ENCODE assay signal across 9 cellular contexts in the genomic region with DNA sequence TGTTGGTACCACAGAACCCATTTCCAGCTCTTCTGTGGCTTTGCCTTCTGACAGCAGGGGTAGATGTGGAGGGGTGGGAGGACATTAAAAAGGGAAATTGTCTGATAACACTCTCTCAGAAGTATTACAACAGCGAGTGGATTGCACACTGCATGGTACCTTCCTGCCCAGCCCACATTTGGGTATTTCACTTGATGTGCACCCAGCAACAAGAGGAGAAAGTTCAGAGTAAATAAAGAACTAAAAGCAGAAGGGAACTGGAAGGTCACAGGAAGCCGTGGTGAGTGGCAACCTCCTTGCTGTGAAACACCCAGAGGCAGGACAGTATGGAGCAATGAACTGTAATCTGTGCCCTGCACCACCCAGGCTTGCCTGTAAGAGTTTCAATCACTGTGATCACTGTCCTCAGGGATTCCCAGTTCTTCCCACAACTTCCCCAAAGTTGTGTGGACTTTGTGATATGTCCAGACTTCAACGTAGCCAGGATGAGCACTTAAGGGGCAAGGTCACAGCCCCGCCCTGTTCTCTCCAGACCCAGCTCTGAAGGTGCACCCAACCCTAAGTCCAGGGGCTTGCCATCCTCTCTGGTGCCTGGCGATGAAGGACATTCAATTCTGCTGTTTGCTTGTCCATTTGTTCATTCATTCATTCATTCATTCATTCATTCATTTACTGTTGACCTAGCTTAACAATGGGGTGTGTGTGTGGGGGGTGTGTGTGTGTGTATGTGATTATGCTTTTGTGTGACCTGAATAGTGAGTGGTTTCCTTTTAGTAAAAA. TPM values are rescaled to one million over a fixed set of nuclear protein-coding genes. Genes with fewer than 3 reads are reported as not detected.
DNase-seq lines count a peak whose midpoint lies in the region; ATAC-seq, FAIRE-seq and TF ChIP-seq lines count a peak whose summit lies in the region.
"Had no signal": no experiment of that assay in that cellular context is flagged by ENCODE, and none has a peak within 500 bp of the region (broad histone marks: within the 10 kb centered on the region; RNA-seq: fewer than 3 reads in every experiment).

No MANE protein-coding gene starts in this region.

- ATAC-seq in HepG2 = peak; percentile 78

- H3K4me1 Mint-ChIP-seq in activated CD4-positive, alpha-beta memory T cell treated with anti-CD3 and anti-CD28 coated beads, Interleukin-2, amount 10 ng/mL, durations not matched to agents 7 days and 5 days = peaks cover 54% of the 10 kb centered on the region

- peak; percentile 32 for FAIRE-seq in HepG2 (lab: Jason Lieb, UNC)
- FAIRE-seq: G401.6 had no signal

- TF ChIP-seq EP300 in HepG2 (IDR thresholded peaks at IDR 0.05; ENCODE audit: low read depth in 2 of 2, low read length in 2 of 2) = no peak
- no peak for TF ChIP-seq EP300 in HepG2 (CRISPR knock-in tag; IDR thresholded peaks at IDR 0.05; ENCODE audit: borderline replicate concordance)

- H2AFZ ChIP-seq in HepG2 (ENCODE audit: low read length) = no peak overlapping the region

- in situ Hi-C loops in HepG2 (cut with HindIII; ENCODE audit: extremely low pct_ligation_motif_present, low pct_unique_long_range_greater_than_20kb) = loop anchor here (5.0 kb wide), 2 partner anchors 102 to 202 kb away; no protein-coding TSS in a partner anchor

- TF ChIP-seq CTCF in HepG2 (CRISPR knock-in tag; IDR thresholded peaks at IDR 0.05) = no peak

- no peak overlapping the region for H3K9ac ChIP-seq in HepG2 (ENCODE audit: insufficient read depth, low read depth, low read length)

- H3K4me2 ChIP-seq in HepG2 (ENCODE audit: low read depth, low read length) = no peak overlapping the region

- H4K20me1 ChIP-seq in HepG2 (ENCODE audit: insufficient read depth, low read length) = no peaks in the 10 kb centered on the region

- no peak overlapping the region; the same call in 1 of the 2 replicates for H3K4me3 ChIP-seq in Jurkat, Clone E6-1 (ENCODE audit: low read length)
- no peak overlapping the region for H3K4me3 ChIP-seq in HepG2 (replicated peaks in 1 of 3; ENCODE audit: insufficient read depth in 1 of 3, low read depth in 2 of 3, low read length in 3 of 3)

- peak overlapping the region; percentile 11 for H3K4me3 Mint-ChIP-seq in activated CD4-positive, alpha-beta memory T cell treated with anti-CD3 and anti-CD28 coated beads, Interleukin-2, amount 10 ng/mL, durations not matched to agents 7 days and 5 days

- H3K36me3 ChIP-seq in HepG2 (replicated peaks in 1 of 2; ENCODE audit: control insufficient read depth in 1 of 2, insufficient read depth in 2 of 2, low read length in 2 of 2) = no peaks in the 10 kb centered on the region

- no peaks in the 10 kb centered on the region for H3K27me3 Mint-ChIP-seq in activated CD4-positive, alpha-beta memory T cell treated with anti-CD3 and anti-CD28 coated beads, Interleukin-2, amount 10 ng/mL, durations not matched to agents 7 days and 5 days

- H3K9me3 Mint-ChIP-seq in activated CD4-positive, alpha-beta memory T cell treated with anti-CD3 and anti-CD28 coated beads, Interleukin-2, amount 10 ng/mL, durations not matched to agents 7 days and 5 days = peaks cover 5% of the 10 kb centered on the region

- DNase-seq in GF-D8 (lab: John Stamatoyannopoulos, UW) (peak; percentile 98), HepG2 (ENCODE audit: low spot score) (no peak), NCI-H1048 (lab: John Stamatoyannopoulos, UW) (no peak), NCI-H1105 (lab: John Stamatoyannopoulos, UW) (no peak), DMS53 (lab: John Stamatoyannopoulos, UW) (no peak), LoVo (ENCODE audit: low spot score) (no peak)
- peak; percentile 96 for DNase-seq in Jurkat, Clone E6-1 (ENCODE audit: low read depth, low spot score)
- DNase-seq in activated CD4-positive, alpha-beta memory T cell treated with anti-CD3 and anti-CD28 coated beads, Interleukin-2, amount 10 ng/mL, durations not matched to agents 7 days and 5 days = peak; percentile 75

- 20% methylated on average over 5 of the region's 5 CpGs for WGBS in HepG2 (ENCODE audit: low lambda C conversion rate)

- H3K9me3 ChIP-seq in HepG2 (ENCODE audit: low read length) = no peaks in the 10 kb centered on the region

- peaks cover 10% of the 10 kb centered on the region for H3K4me1 ChIP-seq in HepG2 (ENCODE audit: insufficient read depth, low read length)

- intact Hi-C loops in HepG2 (cut with micrococcal nuclease; ENCODE audit: unreplicated experiment) = no loop called here

- no peak for TF ChIP-seq POLR2A in HepG2 (IDR thresholded peaks at IDR 0.05; ENCODE audit: insufficient read depth in 1 of 2, low read depth in 2 of 2, low read length in 2 of 2)

- peak overlapping the region; percentile 67 for H3K27ac Mint-ChIP-seq in activated CD4-positive, alpha-beta memory T cell treated with anti-CD3 and anti-CD28 coated beads, Interleukin-2, amount 10 ng/mL, durations not matched to agents 7 days and 5 days

- peaks cover 0 to 2% of the 10 kb centered on the region in 2 experiments; a peak in 1 of 5 replicates for H3K27me3 ChIP-seq in HepG2 (ENCODE audit: control insufficient read depth in 1 of 2, insufficient read depth in 2 of 2, low read length in 2 of 2)

- CTCF ChIA-PET in activated CD4-positive, alpha-beta memory T cell treated with anti-CD3 and anti-CD28 coated beads, Interleukin-2, amount 10 ng/mL, durations not matched to agents 7 days and 5 days (lab: Charles Lee) = interaction anchor here (0.8 to 4.9 kb wide), 5 partner anchors 18 to 108 kb away, joined by 4 to 134 read pairs (median 6); a partner anchor contains a TSS
- CTCF ChIA-PET in HepG2 (lab: Yijun Ruan, JAX; ENCODE audit: low intra/inter-chr PET ratio, low total read pairs) = no interaction called here

- peaks cover 12% of the 10 kb centered on the region for H3K36me3 Mint-ChIP-seq in activated CD4-positive, alpha-beta memory T cell treated with anti-CD3 and anti-CD28 coated beads, Interleukin-2, amount 10 ng/mL, durations not matched to agents 7 days and 5 days (ENCODE audit: low read depth)

- no peak for TF ChIP-seq RAD21 in HepG2 (CRISPR knock-in tag; IDR thresholded peaks at IDR 0.05)

- BruUV-seq in HepG2 (replicated peaks; lab: Mats Ljungman, UMichigan) = no TSS peak

- POLR2A ChIA-PET in activated CD4-positive, alpha-beta memory T cell treated with anti-CD3 and anti-CD28 coated beads, Interleukin-2, amount 10 ng/mL, durations not matched to agents 7 days and 5 days (lab: Charles Lee) = interaction anchor here (0.8 to 2.9 kb wide), 4 partner anchors 11 to 107 kb away, joined by 3 to 30 read pairs (median 4); no protein-coding TSS in a partner anchor
- POLR2A ChIA-PET in HepG2 (lab: Yijun Ruan, JAX) = no interaction called here

- H3K27ac ChIP-seq in HepG2 (ENCODE audit: extremely low read length, insufficient read depth, low read length) = no peak overlapping the region

- H3K79me2 ChIP-seq in HepG2 (ENCODE audit: insufficient read depth, low read length) = no peaks in the 10 kb centered on the region

RNA-seq across cellular contexts. Expression of a gene that starts 18.7 kb away (rescaled TPM):
- polyA plus RNA-seq in Jurkat, Clone E6-1 (2012; ENCODE audit: insufficient read depth, insufficient read length) = not detected
- 10 to 100 TPM in 1 of 2 experiments, 1 to 10 TPM in 1; 8.9 to 11.0 TPM for total RNA-seq in activated CD4-positive, alpha-beta memory T cell treated with anti-CD3 and anti-CD28 coated beads, Interleukin-2, amount 10 ng/mL, durations not matched to agents 7 days and 5 days
- total RNA-seq in HepG2 (2016; rRNA removed; fragmentation: Illumina TruSeq; extraction: Trizol) = 38.3 and 38.5 TPM in 2 replicates
- 6.6 and 9.4 TPM in 2 replicates for total RNA-seq in HepG2 (2016; cell fraction: cytosol; rRNA removed; fragmentation: Illumina TruSeq; extraction: Trizol; ENCODE audit: low read depth)
- total RNA-seq in HepG2 (2016; cell fraction: insoluble cytoplasmic fraction; rRNA removed; fragmentation: Illumina TruSeq; extraction: Trizol) = 33.8 and 35.2 TPM in 2 replicates
- 11.9 and 15.3 TPM in 2 replicates for total RNA-seq in HepG2 (2016; cell fraction: membrane; rRNA removed; fragmentation: Illumina TruSeq; extraction: Trizol)
- 102 and 119 TPM in 2 replicates for total RNA-seq in HepG2 (2016; cell fraction: nucleus; rRNA removed; fragmentation: Illumina TruSeq; extraction: Trizol)
- polyA plus RNA-seq in HepG2 (2011; rRNA removed) = 64.0 and 65.5 TPM in 2 replicates
- 20.1 and 37.4 TPM in 2 replicates for polyA plus RNA-seq in HepG2 (2011; cell fraction: cytosol; rRNA removed)
- 61.3 and 88.6 TPM in 2 replicates for polyA plus RNA-seq in HepG2 (2011; cell fraction: nucleus; rRNA removed)
- 145 and 175 TPM in 2 replicates for polyA plus RNA-seq in HepG2 (2012)
- polyA plus RNA-seq in HepG2 (2016; cell fraction: cytosol; fragmentation: Illumina TruSeq; extraction: Trizol; ENCODE audit: low read depth) = 5.8 and 7.1 TPM in 2 replicates
- 50.8 and 58.7 TPM in 2 replicates for polyA plus RNA-seq in HepG2 (2016; cell fraction: insoluble cytoplasmic fraction; fragmentation: Illumina TruSeq; extraction: Trizol; ENCODE audit: low read depth)
- 13.1 and 13.9 TPM in 2 replicates for polyA plus RNA-seq in HepG2 (2016; cell fraction: membrane; fragmentation: Illumina TruSeq; extraction: Trizol; ENCODE audit: low read depth)
- 177 and 188 TPM in 2 replicates for polyA plus RNA-seq in HepG2 (2016; cell fraction: nucleus; fragmentation: Illumina TruSeq; extraction: Trizol; ENCODE audit: insufficient read depth, low read depth)
- 0.02 and 35.4 TPM in 2 replicates for polyA minus RNA-seq in HepG2 (2011; rRNA and poly(A)+ RNA removed; ENCODE audit: low replicate concordance)
- 46.0 and 76.1 TPM in 2 replicates for polyA minus RNA-seq in HepG2 (2011; cell fraction: cytosol; rRNA and poly(A)+ RNA removed)
- polyA minus RNA-seq in HepG2 (2011; cell fraction: nucleus; rRNA and poly(A)+ RNA removed) = 133 and 175 TPM in 2 replicates

RNA-seq across cellular contexts. Expression of a gene that starts 25.0 kb away (rescaled TPM):
- polyA plus RNA-seq in Jurkat, Clone E6-1 (2012; ENCODE audit: insufficient read depth, insufficient read length) = 0.91 TPM
- under 1 TPM; 0.45 to 0.83 TPM for total RNA-seq in activated CD4-positive, alpha-beta memory T cell treated with anti-CD3 and anti-CD28 coated beads, Interleukin-2, amount 10 ng/mL, durations not matched to agents 7 days and 5 days
- not detected in 2 replicates for total RNA-seq in HepG2 (2016; rRNA removed; fragmentation: Illumina TruSeq; extraction: Trizol)
- total RNA-seq in HepG2 (2016; cell fraction: cytosol; rRNA removed; fragmentation: Illumina TruSeq; extraction: Trizol; ENCODE audit: low read depth) = not detected in 2 replicates
- not detected in 2 replicates for total RNA-seq in HepG2 (2016; cell fraction: insoluble cytoplasmic fraction; rRNA removed; fragmentation: Illumina TruSeq; extraction: Trizol)
- not detected in 2 replicates for total RNA-seq in HepG2 (2016; cell fraction: membrane; rRNA removed; fragmentation: Illumina TruSeq; extraction: Trizol)
- total RNA-seq in HepG2 (2016; cell fraction: nucleus; rRNA removed; fragmentation: Illumina TruSeq; extraction: Trizol) = not detected in 2 replicates
- polyA plus RNA-seq in HepG2 (2011; rRNA removed) = 0.11 TPM in 1 of 2 replicates, not detected in the other
- polyA plus RNA-seq in HepG2 (2011; cell fraction: cytosol; rRNA removed) = not detected in 2 replicates
- not detected in 2 replicates for polyA plus RNA-seq in HepG2 (2011; cell fraction: nucleus; rRNA removed)
- not detected in 2 replicates for polyA plus RNA-seq in HepG2 (2012)
- not detected in 2 replicates for polyA plus RNA-seq in HepG2 (2016; cell fraction: cytosol; fragmentation: Illumina TruSeq; extraction: Trizol; ENCODE audit: low read depth)
- not detected in 2 replicates for polyA plus RNA-seq in HepG2 (2016; cell fraction: insoluble cytoplasmic fraction; fragmentation: Illumina TruSeq; extraction: Trizol; ENCODE audit: low read depth)
- not detected in 2 replicates for polyA plus RNA-seq in HepG2 (2016; cell fraction: membrane; fragmentation: Illumina TruSeq; extraction: Trizol; ENCODE audit: low read depth)
- polyA plus RNA-seq in HepG2 (2016; cell fraction: nucleus; fragmentation: Illumina TruSeq; extraction: Trizol; ENCODE audit: insufficient read depth, low read depth) = not detected in 2 replicates
- not detected in 2 replicates for polyA minus RNA-seq in HepG2 (2011; rRNA and poly(A)+ RNA removed; ENCODE audit: low replicate concordance)
- not detected in 2 replicates for polyA minus RNA-seq in HepG2 (2011; cell fraction: cytosol; rRNA and poly(A)+ RNA removed)
- not detected in 2 replicates for polyA minus RNA-seq in HepG2 (2011; cell fraction: nucleus; rRNA and poly(A)+ RNA removed)

Comparison
In these comparisons a context has a peak if more than half of its experiments do, and no peak if none do; other contexts are left out.
1. DNase-seq: peak in GF-D8 (single experiment), Jurkat, Clone E6-1 (single experiment) and activated CD4-positive, alpha-beta memory T cell treated with anti-CD3 and anti-CD28 coated beads, Interleukin-2, amount 10 ng/mL, durations not matched to agents 7 days and 5 days (single experiment); none in HepG2 (single experiment), NCI-H1048 (single experiment), NCI-H1105 (single experiment), DMS53 (single experiment) and LoVo (single experiment).